Comparison of ENCODE assay signal across 1 cellular context in genomic region chr19:54299126-54299498, GRCh38.
TF ChIP-seq lines count a peak whose summit lies in the region.

No MANE protein-coding gene starts in this region.

TF ChIP-seq in WTC11, 78 proteins besides CTCF, POLR2A, EP300 and RAD21 (continued from another document):
- TF ChIP-seq CDX4 (CRISPR knock-in tag; IDR thresholded peaks at IDR 0.05; ENCODE audit: borderline replicate concordance) (no peak), IRF2 (CRISPR knock-in tag; IDR thresholded peaks at IDR 0.05; ENCODE audit: borderline replicate concordance, low read depth) (no peak), E2F5 (CRISPR knock-in tag; IDR thresholded peaks at IDR 0.05) (no peak), KAT7 (CRISPR knock-in tag; IDR thresholded peaks at IDR 0.05; ENCODE audit: borderline replicate concordance) (no peak), ERG (CRISPR knock-in tag; IDR thresholded peaks at IDR 0.05) (no peak), ZNF138 (CRISPR knock-in tag; conservative IDR thresholded peaks at IDR 0.05) (no peak), ZNF281 (CRISPR knock-in tag; IDR thresholded peaks at IDR 0.05) (no peak), SMAD3 (CRISPR knock-in tag; IDR thresholded peaks at IDR 0.05; ENCODE audit: borderline replicate concordance) (no peak), OVOL2 (CRISPR knock-in tag; IDR thresholded peaks at IDR 0.05; ENCODE audit: borderline replicate concordance) (no peak), FOXJ3 (CRISPR knock-in tag; IDR thresholded peaks at IDR 0.05; ENCODE audit: borderline replicate concordance) (no peak), GRHL2 (CRISPR knock-in tag; IDR thresholded peaks at IDR 0.05; ENCODE audit: insufficient replicate concordance, severe bottlenecking) (no peak)
